In genomic region chr16:85329999-85330693, GRCh38 we compare ENCODE assay signal across 14 cellular contexts.
DNase-seq lines count a peak whose midpoint lies in the region; ATAC-seq and TF ChIP-seq lines count a peak whose summit lies in the region.
"Had no signal": no experiment of that assay in that cellular context is flagged by ENCODE, and none has a peak within 500 bp of the region (broad histone marks: within the 10 kb centered on the region; RNA-seq: fewer than 3 reads in every experiment).

No MANE protein-coding gene starts in this region.

- H3K4me3 ChIP-seq in Panc1 (ENCODE audit: low read depth in 2 of 2, low read length in 2 of 2) (peak overlapping the region; percentile 5; a peak in 3 of 4 replicates), hepatocyte (no peak overlapping the region), skeletal muscle tissue (ENCODE audit: low read length in 3 of 3) (no peak overlapping the region)
- H3K4me3 ChIP-seq: heart left ventricle, lung had no signal

- no peak overlapping the region for H3K4me3 Mint-ChIP-seq in activated naive CD8-positive, alpha-beta T cell
- H3K4me3 Mint-ChIP-seq in activated naive CD8-positive, alpha-beta T cell treated with anti-CD3 and anti-CD28 coated beads, Interleukin-2, amount 50 U/mL, for 24 hours = no peak overlapping the region
- no peak overlapping the region for H3K4me3 Mint-ChIP-seq in activated CD4-positive, alpha-beta T cell treated with anti-CD3 and anti-CD28 coated beads, Interleukin-2, amount 10 ng/mL, durations not matched to agents 24 days and 14 days
- H3K4me3 Mint-ChIP-seq: activated T-cell treated with anti-CD3 and anti-CD28 coated beads, Interleukin-2, amount 50 U/mL, for 24 hours had no signal

- BruUV-seq in Panc1 (replicated peaks; lab: Mats Ljungman, UMichigan) = no TSS peak

- H3K9me3 Mint-ChIP-seq in activated naive CD8-positive, alpha-beta T cell (ENCODE audit: low read depth) = no peaks in the 10 kb centered on the region
- no peaks in the 10 kb centered on the region for H3K9me3 Mint-ChIP-seq in activated naive CD8-positive, alpha-beta T cell treated with anti-CD3 and anti-CD28 coated beads, Interleukin-2, amount 50 U/mL, for 24 hours
- H3K9me3 Mint-ChIP-seq in activated CD4-positive, alpha-beta T cell treated with anti-CD3 and anti-CD28 coated beads, Interleukin-2, amount 10 ng/mL, durations not matched to agents 24 days and 14 days = no peaks in the 10 kb centered on the region
- H3K9me3 Mint-ChIP-seq: activated T-cell treated with anti-CD3 and anti-CD28 coated beads, Interleukin-2, amount 50 U/mL, for 24 hours had no signal

- no peaks in the 10 kb centered on the region for H3K27me3 Mint-ChIP-seq in activated naive CD8-positive, alpha-beta T cell
- peaks cover 4% of the 10 kb centered on the region for H3K27me3 Mint-ChIP-seq in activated naive CD8-positive, alpha-beta T cell treated with anti-CD3 and anti-CD28 coated beads, Interleukin-2, amount 50 U/mL, for 24 hours
- peaks cover 11% of the 10 kb centered on the region for H3K27me3 Mint-ChIP-seq in activated CD4-positive, alpha-beta T cell treated with anti-CD3 and anti-CD28 coated beads, Interleukin-2, amount 10 ng/mL, durations not matched to agents 24 days and 14 days

- peaks cover 40% of the 10 kb centered on the region for H3K4me1 ChIP-seq in Panc1 (ENCODE audit: control insufficient read depth, insufficient read depth, low read length)
- peaks cover 49% of the 10 kb centered on the region for H3K4me1 ChIP-seq in hepatocyte (ENCODE audit: insufficient read depth)
- peaks cover 18 to 29% (median 26%) of the 10 kb centered on the region in 3 donors for H3K4me1 ChIP-seq in skeletal muscle tissue (ENCODE audit: control insufficient read depth in 3 of 3, insufficient read depth in 3 of 3, low read length in 3 of 3)

- peak overlapping the region; percentile 22 for H3K27ac Mint-ChIP-seq in activated naive CD8-positive, alpha-beta T cell
- no peak overlapping the region for H3K27ac Mint-ChIP-seq in activated naive CD8-positive, alpha-beta T cell treated with anti-CD3 and anti-CD28 coated beads, Interleukin-2, amount 50 U/mL, for 24 hours
- H3K27ac Mint-ChIP-seq in activated CD4-positive, alpha-beta T cell treated with anti-CD3 and anti-CD28 coated beads, Interleukin-2, amount 10 ng/mL, durations not matched to agents 24 days and 14 days = no peak overlapping the region
- H3K27ac Mint-ChIP-seq: activated T-cell treated with anti-CD3 and anti-CD28 coated beads, Interleukin-2, amount 50 U/mL, for 24 hours had no signal

- 32% methylated on average over 21 of the region's 21 CpGs for WGBS in hepatocyte (ENCODE audit: low lambda C conversion rate, missing lambda C conversion rate)

- H4K20me1 ChIP-seq in hepatocyte (ENCODE audit: insufficient read depth, poor library complexity, severe bottlenecking) = peaks cover 5% of the 10 kb centered on the region

- H3K36me3 Mint-ChIP-seq in activated naive CD8-positive, alpha-beta T cell = no peaks in the 10 kb centered on the region
- no peaks in the 10 kb centered on the region for H3K36me3 Mint-ChIP-seq in activated naive CD8-positive, alpha-beta T cell treated with anti-CD3 and anti-CD28 coated beads, Interleukin-2, amount 50 U/mL, for 24 hours (ENCODE audit: low read depth)
- H3K36me3 Mint-ChIP-seq in activated CD4-positive, alpha-beta T cell treated with anti-CD3 and anti-CD28 coated beads, Interleukin-2, amount 10 ng/mL, durations not matched to agents 24 days and 14 days (ENCODE audit: low read depth) = no peaks in the 10 kb centered on the region

- no peak for ATAC-seq in activated naive CD8-positive, alpha-beta T cell treated with anti-CD3 and anti-CD28 coated beads, Interleukin-2, amount 50 U/mL, for 24 hours
- peak; percentile 29; the same call in 1 of the 2 replicates for ATAC-seq in Panc1

- H3K79me2 ChIP-seq in hepatocyte = peaks cover 5% of the 10 kb centered on the region

- CTCF ChIA-PET in Panc1 (lab: Charles Lee) = interaction anchor here (0.8 to 1.5 kb wide), 4 partner anchors 9 to 283 kb away, joined by 3 to 11 read pairs (median 6); partner anchors contain the start of gene GSE1

- no peak overlapping the region for H2AFZ ChIP-seq in hepatocyte
- H2AFZ ChIP-seq: parathyroid adenoma had no signal

- intact Hi-C loops in Panc1 (cut with micrococcal nuclease; ENCODE audit: unreplicated experiment) = no loop called here
- intact Hi-C loops in activated CD4-positive, alpha-beta T cell treated with anti-CD3 and anti-CD28 coated beads, Interleukin-2, amount 10 ng/mL, durations not matched to agents 24 days and 14 days (cut with micrococcal nuclease) = loop anchor here (1.0 kb wide), 1 partner anchor 27 kb away; no protein-coding TSS in a partner anchor

- TF ChIP-seq CTCF in Panc1 (IDR thresholded peaks at IDR 0.05) = no peak
- TF ChIP-seq CTCF in hepatocyte (IDR thresholded peaks at IDR 0.05; ENCODE audit: poor library complexity) = no peak

- peak overlapping the region; percentile 70 for H3K4me2 ChIP-seq in hepatocyte

- no peaks in the 10 kb centered on the region for H3K27me3 ChIP-seq in Panc1 (ENCODE audit: control insufficient read depth, insufficient read depth, low read length)
- no peaks in the 10 kb centered on the region for H3K27me3 ChIP-seq in hepatocyte
- no peaks in the 10 kb centered on the region for H3K27me3 ChIP-seq in skeletal muscle tissue (ENCODE audit: control insufficient read depth in 3 of 3, insufficient read depth in 3 of 3, low read length in 3 of 3)

- no peak for DNase-seq in activated naive CD8-positive, alpha-beta T cell treated with anti-CD3 and anti-CD28 coated beads, Interleukin-2, amount 50 U/mL, for 24 hours
- DNase-seq in Panc1 (ENCODE audit: low read depth, low spot score) (no peak), hepatocyte (ENCODE audit: low spot score) (no peak), NCI-H510A treated with DMSO at 0.1 percent for 48 hours (lab: John Stamatoyannopoulos, UW) (no peak), SW 1271 (lab: John Stamatoyannopoulos, UW) (no peak)
- no peak for DNase-seq in activated CD4-positive, alpha-beta T cell treated with anti-CD3 and anti-CD28 coated beads, Interleukin-2, amount 10 ng/mL, durations not matched to agents 24 days and 14 days
- DNase-seq: activated T-cell treated with anti-CD3 and anti-CD28 coated beads, Interleukin-2, amount 50 U/mL, for 24 hours; stimulated activated CD4-positive, alpha-beta T cell treated with anti-CD3 and anti-CD28 coated beads, Interleukin-4, amount 100 ng/mL, for 24 hours; stimulated activated naive CD4-positive, alpha-beta T cell treated with Interleukin-2 at 50 U/mL for 16 hours had no signal

- peak overlapping the region in 2 of 3 donors; percentile 7 to 70 for H3K9ac ChIP-seq in skeletal muscle tissue (ENCODE audit: low read depth in 1 of 3, low read length in 3 of 3)
- H3K9ac ChIP-seq: parathyroid adenoma had no signal

- POLR2A ChIA-PET in Panc1 (lab: Charles Lee) = no interaction called here

- in situ Hi-C loops in Panc1 (cut with HindIII; ENCODE audit: low pct_unique_long_range_greater_than_20kb, low sequenced_read_pairs) = no loop called here

- H3K36me3 ChIP-seq in Panc1 (ENCODE audit: control insufficient read depth, insufficient read depth, low read length) (no peaks in the 10 kb centered on the region), hepatocyte (replicated peaks; ENCODE audit: insufficient read depth, low read depth) (no peaks in the 10 kb centered on the region), skeletal muscle tissue (ENCODE audit: control insufficient read depth in 3 of 3, insufficient read depth in 3 of 3, low read length in 3 of 3) (no peaks in the 10 kb centered on the region)
- H3K36me3 ChIP-seq: heart left ventricle had no signal

- H3K4me1 Mint-ChIP-seq in activated naive CD8-positive, alpha-beta T cell (ENCODE audit: low read depth) = peaks cover 17% of the 10 kb centered on the region
- peaks cover 13% of the 10 kb centered on the region for H3K4me1 Mint-ChIP-seq in activated naive CD8-positive, alpha-beta T cell treated with anti-CD3 and anti-CD28 coated beads, Interleukin-2, amount 50 U/mL, for 24 hours
- H3K4me1 Mint-ChIP-seq in activated CD4-positive, alpha-beta T cell treated with anti-CD3 and anti-CD28 coated beads, Interleukin-2, amount 10 ng/mL, durations not matched to agents 24 days and 14 days = peaks cover 11% of the 10 kb centered on the region

- H3K9me2 ChIP-seq in hepatocyte (replicated peaks; ENCODE audit: insufficient read depth) = no peaks in the 10 kb centered on the region

- H3K9me3 ChIP-seq in Panc1 (ENCODE audit: control insufficient read depth, insufficient read depth, low read depth, low read length) (no peaks in the 10 kb centered on the region), hepatocyte (ENCODE audit: low read depth) (no peaks in the 10 kb centered on the region), skeletal muscle tissue (ENCODE audit: control insufficient read depth in 3 of 3, low read length in 3 of 3) (no peaks in the 10 kb centered on the region)
- H3K9me3 ChIP-seq: heart left ventricle had no signal

- H3K27ac ChIP-seq in Panc1 (ENCODE audit: low read length) (peak overlapping the region; percentile 94), hepatocyte (no peak overlapping the region), skeletal muscle tissue (ENCODE audit: low read depth, low read length) (no peak overlapping the region)
- H3K27ac ChIP-seq: heart left ventricle, parathyroid adenoma had no signal

Comparison
In these comparisons a context has a peak if more than half of its experiments do, and no peak if none do; other contexts are left out.
1. H3K4me3 ChIP-seq: peak in Panc1 (2 of 2); none in hepatocyte (single experiment) and skeletal muscle tissue (0 of 3).